In genomic region chr16:88862968-88863367, GRCh38 we compare ENCODE assay signal across 20 cellular contexts. TPM values are rescaled to one million over a fixed set of nuclear protein-coding genes. Genes with fewer than 3 reads are reported as not detected.
DNase-seq lines count a peak whose midpoint lies in the region; ATAC-seq and TF ChIP-seq lines count a peak whose summit lies in the region.
"Had no signal": no experiment of that assay in that cellular context is flagged by ENCODE, and none has a peak within 500 bp of the region (broad histone marks: within the 10 kb centered on the region; RNA-seq: fewer than 3 reads in every experiment).

No MANE protein-coding gene starts in this region.

- in situ Hi-C loops in IMR-90 (cut with MboI; ENCODE audit: low sequenced_read_pairs) = no loop called here

- H2BK120ac ChIP-seq in IMR-90 (ENCODE audit: low read depth, low read length) = no peak overlapping the region
- no peak overlapping the region for H2BK120ac ChIP-seq in neuronal stem cell (ENCODE audit: low read depth, low read length)

- ATAC-seq in IMR-90 (ENCODE audit: low read depth) = no peak
- ATAC-seq: HCT116 had no signal

- H2BK5ac ChIP-seq in IMR-90 (ENCODE audit: low read depth, low read length, poor library complexity, severe bottlenecking) (no peak overlapping the region), neuronal stem cell (ENCODE audit: low read length) (no peak overlapping the region)

- no peak overlapping the region for H2AK5ac ChIP-seq in IMR-90 (ENCODE audit: low read depth, low read length)
- no peak overlapping the region for H2AK5ac ChIP-seq in neuronal stem cell (ENCODE audit: low read depth, low read length)

- H2BK12ac ChIP-seq in neuronal stem cell (ENCODE audit: low read length) = no peak overlapping the region

- no peaks in the 10 kb centered on the region; the same call in 1 of the 2 replicates for H3K27me3 ChIP-seq in IMR-90 (ENCODE audit: control insufficient read depth, insufficient read depth, low read length)
- peaks cover 0 to 19% (median 0%) of the 10 kb centered on the region in 3 experiments for H3K27me3 ChIP-seq in neuronal stem cell (ENCODE audit: control insufficient read depth in 3 of 3, insufficient read depth in 3 of 3, low read depth in 1 of 3, low read length in 3 of 3)

- H3K4me1 ChIP-seq in IMR-90 (ENCODE audit: control insufficient read depth, insufficient read depth, low read length) = peaks cover 2% of the 10 kb centered on the region; the same call in 1 of the 2 replicates
- H3K4me1 ChIP-seq in neuronal stem cell (ENCODE audit: control insufficient read depth in 2 of 2, insufficient read depth in 1 of 2, low read depth in 1 of 2, low read length in 2 of 2) = peaks cover 2 to 4% of the 10 kb centered on the region in 2 donors

- H3K56ac ChIP-seq in IMR-90 (ENCODE audit: extremely low read depth, insufficient read depth, low read length) = no peak overlapping the region

- no TSS peak for BruUV-seq in IMR-90 (replicated peaks; lab: Mats Ljungman, UMichigan)

- H3K4me3 ChIP-seq in IMR-90 (ENCODE audit: insufficient read depth, low read depth, low read length) = no peak overlapping the region
- peak overlapping the region in 1 of 2 donors; percentile 43 for H3K4me3 ChIP-seq in neuronal stem cell (ENCODE audit: low read length in 2 of 2)
- H3K4me3 ChIP-seq: GM23338 had no signal

- H2BK15ac ChIP-seq in IMR-90 (ENCODE audit: low read depth, low read length) (no peak overlapping the region), neuronal stem cell (ENCODE audit: low read length) (no peak overlapping the region)

- no peak for TF ChIP-seq RAD21 in IMR-90 (IDR thresholded peaks at IDR 0.05; ENCODE audit: low read length)

- intact Hi-C loops in IMR-90 (cut with micrococcal nuclease) = no loop called here

- H3K9me3 ChIP-seq in IMR-90 (ENCODE audit: control insufficient read depth, insufficient read depth, low read length) (no peaks in the 10 kb centered on the region), neuronal stem cell (replicated peaks in 1 of 2; ENCODE audit: control insufficient read depth in 2 of 2, insufficient read depth in 1 of 2, low read depth in 1 of 2, low read length in 2 of 2) (no peaks in the 10 kb centered on the region)

- H3K18ac ChIP-seq in IMR-90 (ENCODE audit: low read depth, low read length) (no peak overlapping the region), neuronal stem cell (ENCODE audit: low read length) (no peak overlapping the region)

- no peak overlapping the region for H4K91ac ChIP-seq in IMR-90 (ENCODE audit: insufficient read depth, low read depth, low read length)
- H4K91ac ChIP-seq in neuronal stem cell (ENCODE audit: low read depth, low read length, poor library complexity) = no peak overlapping the region

- H3K23ac ChIP-seq in IMR-90 (ENCODE audit: low read depth, low read length) (no peak overlapping the region), neuronal stem cell (ENCODE audit: low read depth, low read length, poor library complexity) (no peak overlapping the region)

- DNase-seq in IMR-90 (no peak), RWPE1 (ENCODE audit: low spot score) (no peak), neuronal stem cell (ENCODE audit: low spot score) (no peak), NCI-H1417 (lab: John Stamatoyannopoulos, UW) (no peak)
- DNase-seq: C1 segment of cervical spinal cord; Calu3; CD4-positive, alpha-beta memory T cell; COR-L47; DMS53; DMS79 treated with DMSO at 0.1 percent for 48 hours; GF-D8; H9 had no signal

- CTCF ChIA-PET in IMR-90 (lab: Yijun Ruan, JAX) (no interaction called here), RWPE1 (lab: Yijun Ruan, JAX) (interaction anchor here (0.6 kb wide), 1 partner anchor 275 kb away, joined by 3 read pairs; no protein-coding TSS in a partner anchor)

- dilution Hi-C loops in IMR-90 (cut with HindIII; ENCODE audit: low sequenced_read_pairs, unreplicated experiment) = no loop called here

- no peaks in the 10 kb centered on the region for H3K9me1 ChIP-seq in IMR-90 (ENCODE audit: insufficient read depth, low read length)

- no peak for TF ChIP-seq POLR2A in IMR-90 (IDR thresholded peaks at IDR 0.05; ENCODE audit: low read depth, low read length)

- H3K36me3 ChIP-seq in IMR-90 (ENCODE audit: control insufficient read depth, insufficient read depth, low read length) (peaks cover 25% of the 10 kb centered on the region), neuronal stem cell (replicated peaks in 1 of 2; ENCODE audit: control insufficient read depth in 2 of 2, insufficient read depth in 2 of 2, low read length in 2 of 2) (peaks cover 17 to 32% of the 10 kb centered on the region in 2 donors)

- POLR2A ChIA-PET in IMR-90 (lab: Charles Lee; ENCODE audit: unreplicated experiment) = no interaction called here
- POLR2A ChIA-PET in RWPE1 (lab: Yijun Ruan, JAX; ENCODE audit: low non-redundant PET) = no interaction called here

- H3K9ac ChIP-seq in IMR-90 (ENCODE audit: low read depth, low read length) (no peak overlapping the region), neuronal stem cell (ENCODE audit: low read depth, low read length, poor library complexity) (no peak overlapping the region)

- H3K14ac ChIP-seq in IMR-90 (replicated peaks; ENCODE audit: low read depth, low read length) = no peak overlapping the region
- H3K14ac ChIP-seq in neuronal stem cell (ENCODE audit: low read length) = no peak overlapping the region

- H2AFZ ChIP-seq in IMR-90 (replicated peaks; ENCODE audit: low read length, poor library complexity) = no peak overlapping the region
- H2AFZ ChIP-seq in neuronal stem cell (ENCODE audit: low read length) = no peak overlapping the region
- H2AFZ ChIP-seq: GM23338 had no signal

- TF ChIP-seq CTCF in IMR-90 (conservative IDR thresholded peaks at IDR 0.05; ENCODE audit: low read depth, low read length) (no peak), RWPE1 (conservative IDR thresholded peaks at IDR 0.05; ENCODE audit: low read depth) (no peak)

- peak overlapping the region; percentile 37 for H2AK9ac ChIP-seq in IMR-90 (replicated peaks; ENCODE audit: low read depth, low read length, poor library complexity)

- H3K4me2 ChIP-seq in IMR-90 (ENCODE audit: low read depth, low read length) = no peak overlapping the region
- H3K4me2 ChIP-seq in neuronal stem cell (ENCODE audit: insufficient read depth, low read length, poor library complexity, severe bottlenecking) = no peak overlapping the region
- H3K4me2 ChIP-seq: GM23338 had no signal

- H2BK20ac ChIP-seq in IMR-90 (ENCODE audit: low read depth, low read length) = no peak overlapping the region

- H4K20me1 ChIP-seq in IMR-90 (ENCODE audit: insufficient read depth, low read length) = no peaks in the 10 kb centered on the region; the same call in 1 of the 2 replicates

- no peak overlapping the region for H4K8ac ChIP-seq in IMR-90 (ENCODE audit: low read depth in 2 of 2, low read length in 2 of 2)
- peak overlapping the region; percentile 65 for H4K8ac ChIP-seq in neuronal stem cell (ENCODE audit: low read depth, low read length)

- H3K4ac ChIP-seq in IMR-90 (ENCODE audit: low read depth, low read length) = no peak overlapping the region
- H3K4ac ChIP-seq in neuronal stem cell (ENCODE audit: low read length) = no peak overlapping the region

- H4K5ac ChIP-seq in IMR-90 (ENCODE audit: low read depth, low read length) = no peak overlapping the region

- H3K79me1 ChIP-seq in IMR-90 (ENCODE audit: low read depth in 1 of 2, low read length in 2 of 2) = peaks cover 2 to 9% of the 10 kb centered on the region in 2 experiments; a peak in 3 of 4 replicates
- peaks cover 2% of the 10 kb centered on the region for H3K79me1 ChIP-seq in neuronal stem cell (ENCODE audit: low read depth, low read length)

- 83% methylated on average over 5 of the region's 25 CpGs; no CpG with 5 or more reads in 1 of the 2 experiments for WGBS in IMR-90 (ENCODE audit: extremely low coverage in 2 of 2, insufficient read length in 1 of 2), 2 experiments
- no CpG with 5 or more reads among the region's 25 CpGs for WGBS in neuronal stem cell (ENCODE audit: extremely low coverage in 2 of 2, insufficient read length in 2 of 2, insufficient replicate concordance in 1 of 2), 2 donors

- H3K27ac ChIP-seq in IMR-90 (ENCODE audit: insufficient read depth, low read length) (no peak overlapping the region), RWPE1 (peak overlapping the region; percentile 5; the same call in 1 of the 2 replicates), neuronal stem cell (replicated peaks; ENCODE audit: low read length) (no peak overlapping the region)

TF ChIP-seq in IMR-90, 13 proteins besides CTCF, POLR2A, EP300 and RAD21 (continues in another document):
- TF ChIP-seq NFE2L2 (IDR thresholded peaks at IDR 0.05; ENCODE audit: low read depth, low read length) (no peak), CEBPB (IDR thresholded peaks at IDR 0.05; ENCODE audit: low read depth, low read length) (no peak), BHLHE40 (IDR thresholded peaks at IDR 0.05; ENCODE audit: low read depth, low read length) (no peak)

RNA-seq across cellular contexts. Expression of gene PABPN1L, which starts 3.5 kb away (rescaled TPM):
- total RNA-seq in IMR-90 (2012; rRNA removed) = not detected in 2 replicates
- polyA plus RNA-seq in IMR-90 (2012; rRNA removed) = not detected in 2 replicates
- polyA plus RNA-seq in IMR-90 (2012; cell fraction: cytosol; rRNA removed) = not detected in 2 replicates
- not detected in 2 replicates for polyA plus RNA-seq in IMR-90 (2012; cell fraction: nucleus; rRNA removed; ENCODE audit: low replicate concordance)
- not detected for polyA plus RNA-seq in neuronal stem cell (2013, experiment 1 of 2)
- not detected for polyA plus RNA-seq in neuronal stem cell (2013, experiment 2 of 2)
- total RNA-seq: A172; A673; Calu3; CD4-positive, alpha-beta memory T cell; Daoy; G401; GM23338; H4; H9 had no signal
- polyA plus RNA-seq: BJ; CD4-positive, alpha-beta memory T cell; GM23338 had no signal

RNA-seq across cellular contexts. Expression of gene TRAPPC2L, which starts 6.0 kb away (rescaled TPM):
- 84.2 and 102 TPM in 2 replicates for total RNA-seq in IMR-90 (2012; rRNA removed)
- 109 and 112 TPM in 2 replicates for polyA plus RNA-seq in IMR-90 (2012; rRNA removed)
- 69.3 and 87.7 TPM in 2 replicates for polyA plus RNA-seq in IMR-90 (2012; cell fraction: cytosol; rRNA removed)
- 45.7 and 54.3 TPM in 2 replicates for polyA plus RNA-seq in IMR-90 (2012; cell fraction: nucleus; rRNA removed; ENCODE audit: low replicate concordance)
- polyA plus RNA-seq in neuronal stem cell (2013, experiment 1 of 2) = 57.0 TPM
- polyA plus RNA-seq in neuronal stem cell (2013, experiment 2 of 2) = 58.2 TPM

RNA-seq across cellular contexts. Expression of gene GALNS, which starts 6.2 kb away (rescaled TPM):
- total RNA-seq in IMR-90 (2012; rRNA removed) = 7.2 TPM in 2 replicates
- 30.2 and 32.5 TPM in 2 replicates for polyA plus RNA-seq in IMR-90 (2012; rRNA removed)
- polyA plus RNA-seq in IMR-90 (2012; cell fraction: cytosol; rRNA removed) = 28.6 and 42.1 TPM in 2 replicates
- 24.8 and 44.6 TPM in 2 replicates for polyA plus RNA-seq in IMR-90 (2012; cell fraction: nucleus; rRNA removed; ENCODE audit: low replicate concordance)
- 9.6 TPM for polyA plus RNA-seq in neuronal stem cell (2013, experiment 1 of 2)
- 9.1 TPM for polyA plus RNA-seq in neuronal stem cell (2013, experiment 2 of 2)

RNA-seq across cellular contexts. Expression of gene APRT, which starts 51.2 kb away (rescaled TPM):
- total RNA-seq in IMR-90 (2012; rRNA removed) = 40.5 and 41.7 TPM in 2 replicates
- 157 and 209 TPM in 2 replicates for polyA plus RNA-seq in IMR-90 (2012; rRNA removed)
- 109 and 184 TPM in 2 replicates for polyA plus RNA-seq in IMR-90 (2012; cell fraction: cytosol; rRNA removed)
- polyA plus RNA-seq in IMR-90 (2012; cell fraction: nucleus; rRNA removed; ENCODE audit: low replicate concordance) = 87.9 and 240 TPM in 2 replicates
- polyA plus RNA-seq in neuronal stem cell (2013, experiment 1 of 2) = 146 TPM
- 150 TPM for polyA plus RNA-seq in neuronal stem cell (2013, experiment 2 of 2)

RNA-seq across cellular contexts. Expression of gene CDT1, which starts 59.4 kb away (rescaled TPM):
- total RNA-seq in IMR-90 (2012; rRNA removed) = 3.2 and 4.7 TPM in 2 replicates
- 11.8 and 13.2 TPM in 2 replicates for polyA plus RNA-seq in IMR-90 (2012; rRNA removed)
- 6.8 and 10.7 TPM in 2 replicates for polyA plus RNA-seq in IMR-90 (2012; cell fraction: cytosol; rRNA removed)
- polyA plus RNA-seq in IMR-90 (2012; cell fraction: nucleus; rRNA removed; ENCODE audit: low replicate concordance) = 4.7 and 22.2 TPM in 2 replicates
- polyA plus RNA-seq in neuronal stem cell (2013, experiment 1 of 2) = 40.6 TPM
- 40.0 TPM for polyA plus RNA-seq in neuronal stem cell (2013, experiment 2 of 2)
